Comparison of ENCODE assay signal across 9 cellular contexts in the genomic region with DNA sequence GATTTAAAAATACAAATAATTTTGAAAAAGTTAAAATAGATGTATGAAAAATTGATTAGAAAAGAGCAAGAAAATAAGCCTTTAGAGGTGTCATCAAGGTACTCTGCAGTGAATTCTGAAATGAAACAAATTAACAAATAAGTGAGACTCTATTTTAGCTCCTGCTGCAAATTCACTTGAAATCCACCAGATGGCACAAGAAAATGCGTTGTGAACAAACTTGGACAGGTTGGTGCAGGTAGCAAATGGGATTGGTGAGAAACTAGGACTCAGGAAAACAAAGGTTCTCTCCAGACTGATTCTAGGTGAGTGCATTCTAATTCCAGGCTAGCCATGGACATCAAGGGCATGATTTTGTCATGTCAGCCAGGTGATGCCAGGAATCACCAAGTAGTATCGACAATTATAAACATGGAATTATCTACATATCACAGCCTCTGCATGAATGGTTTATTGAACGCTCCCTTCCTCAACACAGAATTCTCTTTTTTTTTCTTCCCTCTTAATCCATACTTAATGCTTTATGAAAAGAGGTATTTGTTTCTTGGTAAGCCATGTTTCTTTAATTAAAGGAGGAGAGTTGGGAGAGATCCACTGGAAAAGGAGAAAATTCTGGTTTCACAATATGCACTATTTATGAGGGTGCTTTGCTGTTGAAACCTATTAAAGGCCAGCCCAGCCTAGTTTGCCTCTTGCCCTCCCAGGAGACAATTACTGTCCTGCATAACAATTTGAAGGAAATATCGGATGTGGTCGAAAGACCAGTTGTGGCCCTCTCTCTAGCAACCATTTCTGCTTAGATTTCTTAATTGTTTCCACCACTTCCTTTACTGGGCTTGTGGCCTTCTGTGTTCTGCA.
A peak's percentile ranks its signal among the peaks of the same experiment; 100 is the strongest.
DNase-seq lines count a peak whose midpoint lies in the region; ATAC-seq, FAIRE-seq and TF ChIP-seq lines count a peak whose summit lies in the region.
"Had no signal": no experiment of that assay in that cellular context is flagged by ENCODE, and none has a peak within 500 bp of the region (broad histone marks: within the 10 kb centered on the region; RNA-seq: fewer than 3 reads in every experiment).

No MANE protein-coding gene starts in this region.

- peak overlapping the region; percentile 16 for H2AFZ ChIP-seq in GM23338

- no peaks in the 10 kb centered on the region for H3K36me3 ChIP-seq in GM23338 (ENCODE audit: insufficient read depth)
- H3K36me3 ChIP-seq: thoracic aorta had no signal

- no peaks in the 10 kb centered on the region for H3K27me3 Mint-ChIP-seq in GM23338 (ENCODE audit: insufficient read depth, low read depth, poor library complexity)
- peaks cover 4% of the 10 kb centered on the region for H3K27me3 Mint-ChIP-seq in progenitor cell of endocrine pancreas

- no peaks in the 10 kb centered on the region for H3K9me3 Mint-ChIP-seq in GM23338
- H3K9me3 Mint-ChIP-seq in progenitor cell of endocrine pancreas (ENCODE audit: low read depth): no peaks in the 10 kb centered on the region

- FAIRE-seq in RCC 7860 (lab: Jason Lieb, UNC): peak; percentile 77

- no peaks in the 10 kb centered on the region for H3K79me2 ChIP-seq in GM23338 (replicated peaks; ENCODE audit: insufficient read depth)

- H3K4me1 Mint-ChIP-seq in GM23338: no peaks in the 10 kb centered on the region
- no peaks in the 10 kb centered on the region for H3K4me1 Mint-ChIP-seq in progenitor cell of endocrine pancreas (ENCODE audit: low read depth)

- no peaks in the 10 kb centered on the region for H4K20me1 ChIP-seq in GM23338 (replicated peaks; ENCODE audit: insufficient read depth)

- no peaks in the 10 kb centered on the region for H3K4me1 ChIP-seq in GM23338 (ENCODE audit: insufficient read depth)

- peak; percentile 73 to 77 for TF ChIP-seq CTCF in GM23338 (conservative IDR thresholded peaks at IDR 0.05; ENCODE audit: low read depth in 2 of 2)
- peak; percentile 74 for TF ChIP-seq CTCF in fibroblast of mammary gland (conservative IDR thresholded peaks at IDR 0.05; ENCODE audit: control insufficient read depth, insufficient read depth, low read depth, low read length)
- TF ChIP-seq CTCF in progenitor cell of endocrine pancreas (IDR thresholded peaks at IDR 0.05; ENCODE audit: unreplicated experiment): peak; percentile 68

- H3K4me3 ChIP-seq in GM23338 (no peak overlapping the region), fibroblast of mammary gland (ENCODE audit: control insufficient read depth, low read depth, low read length) (no peak overlapping the region)
- H3K4me3 ChIP-seq: thoracic aorta had no signal

- H3K36me3 Mint-ChIP-seq in GM23338 (ENCODE audit: low read depth) (no peaks in the 10 kb centered on the region), progenitor cell of endocrine pancreas (ENCODE audit: insufficient read depth) (no peaks in the 10 kb centered on the region)

- H3K27ac Mint-ChIP-seq in GM23338 (no peak overlapping the region; the same call in 1 of the 2 replicates), progenitor cell of endocrine pancreas (no peak overlapping the region)

- H3K4me3 Mint-ChIP-seq in GM23338: no peak overlapping the region
- no peak overlapping the region for H3K4me3 Mint-ChIP-seq in progenitor cell of endocrine pancreas (ENCODE audit: low read depth)

- H3K27me3 ChIP-seq in GM23338 (ENCODE audit: insufficient read depth): no peaks in the 10 kb centered on the region

- no peaks in the 10 kb centered on the region for H3F3A ChIP-seq in GM23338 (replicated peaks; ENCODE audit: low read depth)

- H3K4me2 ChIP-seq in GM23338: no peak overlapping the region

- H3K9me2 ChIP-seq in GM23338 (ENCODE audit: insufficient read depth): no peaks in the 10 kb centered on the region

- no peak overlapping the region for H3K27ac ChIP-seq in GM23338 (ENCODE audit: low read depth)
- H3K27ac ChIP-seq: thoracic aorta had no signal

- peak; percentile 57; the same call in 2 of the 3 replicates for ATAC-seq in GM23338
- no peak for ATAC-seq in GM21447 (IDR thresholded peaks at IDR 0.05; ENCODE audit: unreplicated experiment)

- DNase-seq in CD1c-positive myeloid dendritic cell (ENCODE audit: extremely low spot score): peak; percentile 46
- peak; percentile 66 for DNase-seq in GM23338 (ENCODE audit: low spot score)
- peak; percentile 52 for DNase-seq in RCC 7860 (ENCODE audit: low spot score)
- DNase-seq in fibroblast of mammary gland (ENCODE audit: low read depth): peak; percentile 74
- no peak for DNase-seq in progenitor cell of endocrine pancreas (ENCODE audit: low spot score, unreplicated experiment)
- DNase-seq in SHP77 (lab: John Stamatoyannopoulos, UW): no peak
- DNase-seq in DMS79 treated with DMSO at 0.1 percent for 48 hours (lab: John Stamatoyannopoulos, UW): no peak

TF ChIP-seq in GM23338, 12 proteins besides CTCF, POLR2A, EP300 and RAD21:
- TF ChIP-seq, protein P1, sequence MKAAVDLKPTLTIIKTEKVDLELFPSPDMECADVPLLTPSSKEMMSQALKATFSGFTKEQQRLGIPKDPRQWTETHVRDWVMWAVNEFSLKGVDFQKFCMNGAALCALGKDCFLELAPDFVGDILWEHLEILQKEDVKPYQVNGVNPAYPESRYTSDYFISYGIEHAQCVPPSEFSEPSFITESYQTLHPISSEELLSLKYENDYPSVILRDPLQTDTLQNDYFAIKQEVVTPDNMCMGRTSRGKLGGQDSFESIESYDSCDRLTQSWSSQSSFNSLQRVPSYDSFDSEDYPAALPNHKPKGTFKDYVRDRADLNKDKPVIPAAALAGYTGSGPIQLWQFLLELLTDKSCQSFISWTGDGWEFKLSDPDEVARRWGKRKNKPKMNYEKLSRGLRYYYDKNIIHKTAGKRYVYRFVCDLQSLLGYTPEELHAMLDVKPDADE (IDR thresholded peaks at IDR 0.05): no peak
- TF ChIP-seq EZH2phosphoT487 (IDR thresholded peaks at IDR 0.05; ENCODE audit: unreplicated experiment): no peak

Comparison
In these comparisons a context has a peak if more than half of its experiments do, and no peak if none do; other contexts are left out.
1. DNase-seq: peak in CD1c-positive myeloid dendritic cell (single experiment), GM23338 (single experiment), RCC 7860 (single experiment) and fibroblast of mammary gland (single experiment); none in progenitor cell of endocrine pancreas (single experiment), SHP77 (0 of 2) and DMS79 treated with DMSO at 0.1 percent for 48 hours (single experiment).
2. Peak in every context shown above with its lines, with median percentiles within 50 percentile points of each other: CTCF ChIP-seq.